In the genomic region with DNA sequence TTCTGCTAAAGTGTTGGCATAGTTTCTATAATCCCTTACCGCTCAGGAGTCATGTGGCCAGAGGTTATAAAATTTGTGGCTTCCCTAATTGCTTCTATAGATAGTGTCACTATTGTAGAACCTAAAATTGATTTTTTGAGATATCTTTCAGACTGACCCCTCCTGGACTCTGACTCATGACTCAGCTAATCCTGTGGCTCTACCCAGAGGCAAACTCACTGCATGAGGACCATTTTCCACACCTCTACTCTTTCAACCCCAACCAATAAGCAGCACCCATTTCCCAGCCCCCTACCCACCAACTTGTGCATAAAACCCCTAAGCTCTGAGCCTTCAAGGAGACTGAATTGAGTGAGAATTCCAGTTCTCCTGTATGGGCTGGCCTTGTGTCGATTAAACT, we compare ENCODE assay signal across 1 cellular context.
TF ChIP-seq lines count a peak whose summit lies in the region.

No MANE protein-coding gene starts in this region.

TF ChIP-seq in K562, 482 proteins besides CTCF, POLR2A, EP300 and RAD21 (continued from another document):
- TF ChIP-seq, protein P1, sequence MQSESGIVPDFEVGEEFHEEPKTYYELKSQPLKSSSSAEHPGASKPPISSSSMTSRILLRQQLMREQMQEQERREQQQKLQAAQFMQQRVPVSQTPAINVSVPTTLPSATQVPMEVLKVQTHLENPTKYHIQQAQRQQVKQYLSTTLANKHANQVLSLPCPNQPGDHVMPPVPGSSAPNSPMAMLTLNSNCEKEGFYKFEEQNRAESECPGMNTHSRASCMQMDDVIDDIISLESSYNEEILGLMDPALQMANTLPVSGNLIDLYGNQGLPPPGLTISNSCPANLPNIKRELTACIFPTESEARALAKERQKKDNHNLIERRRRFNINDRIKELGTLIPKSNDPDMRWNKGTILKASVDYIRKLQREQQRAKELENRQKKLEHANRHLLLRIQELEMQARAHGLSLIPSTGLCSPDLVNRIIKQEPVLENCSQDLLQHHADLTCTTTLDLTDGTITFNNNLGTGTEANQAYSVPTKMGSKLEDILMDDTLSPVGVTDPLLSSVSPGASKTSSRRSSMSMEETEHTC (IDR thresholded peaks at IDR 0.05): no peak
- TF ChIP-seq SAP30 (IDR thresholded peaks at IDR 0.05; ENCODE audit: borderline replicate concordance, insufficient read depth, low read depth, low read length, poor library complexity, severe bottlenecking) (no peak), FOSL1 (tag; conservative IDR thresholded peaks at IDR 0.05) (peak; percentile 67), PCBP2 (IDR thresholded peaks at IDR 0.05; ENCODE audit: low read depth, low read length, poor library complexity, severe bottlenecking) (no peak), ETV5 (CRISPR knock-in tag; IDR thresholded peaks at IDR 0.05; ENCODE audit: low read depth) (no peak), HNRNPLL (IDR thresholded peaks at IDR 0.05; ENCODE audit: low read depth, low read length, poor library complexity, severe bottlenecking) (no peak), ZNF316 (IDR thresholded peaks at IDR 0.05) (peak; percentile 85), ZNF143 (CRISPR knock-in tag; IDR thresholded peaks at IDR 0.05) (no peak), ZNF23 (CRISPR knock-in tag; IDR thresholded peaks at IDR 0.05) (no peak), ZNF224 (CRISPR knock-in tag; IDR thresholded peaks at IDR 0.05) (no peak), PTRF (tag; IDR thresholded peaks at IDR 0.05) (no peak)
- TF ChIP-seq, protein P2, sequence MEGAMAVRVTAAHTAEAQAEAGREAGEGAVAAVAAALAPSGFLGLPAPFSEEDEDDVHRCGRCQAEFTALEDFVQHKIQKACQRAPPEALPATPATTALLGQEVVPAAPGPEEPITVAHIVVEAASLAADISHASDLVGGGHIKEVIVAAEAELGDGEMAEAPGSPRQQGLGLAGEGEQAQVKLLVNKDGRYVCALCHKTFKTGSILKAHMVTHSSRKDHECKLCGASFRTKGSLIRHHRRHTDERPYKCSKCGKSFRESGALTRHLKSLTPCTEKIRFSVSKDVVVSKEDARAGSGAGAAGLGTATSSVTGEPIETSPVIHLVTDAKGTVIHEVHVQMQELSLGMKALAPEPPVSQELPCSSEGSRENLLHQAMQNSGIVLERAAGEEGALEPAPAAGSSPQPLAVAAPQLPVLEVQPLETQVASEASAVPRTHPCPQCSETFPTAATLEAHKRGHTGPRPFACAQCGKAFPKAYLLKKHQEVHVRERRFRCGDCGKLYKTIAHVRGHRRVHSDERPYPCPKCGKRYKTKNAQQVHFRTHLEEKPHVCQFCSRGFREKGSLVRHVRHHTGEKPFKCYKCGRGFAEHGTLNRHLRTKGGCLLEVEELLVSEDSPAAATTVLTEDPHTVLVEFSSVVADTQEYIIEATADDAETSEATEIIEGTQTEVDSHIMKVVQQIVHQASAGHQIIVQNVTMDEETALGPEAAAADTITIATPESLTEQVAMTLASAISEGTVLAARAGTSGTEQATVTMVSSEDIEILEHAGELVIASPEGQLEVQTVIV (CRISPR knock-in tag; IDR thresholded peaks at IDR 0.05; ENCODE audit: borderline replicate concordance): no peak
- TF ChIP-seq, protein P3, sequence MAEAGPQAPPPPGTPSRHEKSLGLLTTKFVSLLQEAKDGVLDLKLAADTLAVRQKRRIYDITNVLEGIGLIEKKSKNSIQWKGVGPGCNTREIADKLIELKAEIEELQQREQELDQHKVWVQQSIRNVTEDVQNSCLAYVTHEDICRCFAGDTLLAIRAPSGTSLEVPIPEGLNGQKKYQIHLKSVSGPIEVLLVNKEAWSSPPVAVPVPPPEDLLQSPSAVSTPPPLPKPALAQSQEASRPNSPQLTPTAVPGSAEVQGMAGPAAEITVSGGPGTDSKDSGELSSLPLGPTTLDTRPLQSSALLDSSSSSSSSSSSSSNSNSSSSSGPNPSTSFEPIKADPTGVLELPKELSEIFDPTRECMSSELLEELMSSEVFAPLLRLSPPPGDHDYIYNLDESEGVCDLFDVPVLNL (CRISPR knock-in tag; IDR thresholded peaks at IDR 0.05; ENCODE audit: low read depth): no peak
- TF ChIP-seq, protein P4, sequence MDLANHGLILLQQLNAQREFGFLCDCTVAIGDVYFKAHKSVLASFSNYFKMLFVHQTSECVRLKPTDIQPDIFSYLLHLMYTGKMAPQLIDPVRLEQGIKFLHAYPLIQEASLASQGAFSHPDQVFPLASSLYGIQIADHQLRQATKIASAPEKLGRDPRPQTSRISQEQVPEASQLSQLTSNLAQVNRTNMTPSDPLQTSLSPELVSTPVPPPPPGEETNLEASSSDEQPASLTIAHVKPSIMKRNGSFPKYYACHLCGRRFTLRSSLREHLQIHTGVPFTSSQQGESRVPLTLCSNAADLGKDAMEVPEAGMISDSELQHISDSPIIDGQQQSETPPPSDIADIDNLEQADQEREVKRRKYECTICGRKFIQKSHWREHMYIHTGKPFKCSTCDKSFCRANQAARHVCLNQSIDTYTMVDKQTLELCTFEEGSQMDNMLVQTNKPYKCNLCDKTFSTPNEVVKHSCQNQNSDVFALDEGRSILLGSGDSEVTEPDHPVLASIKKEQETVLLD (IDR thresholded peaks at IDR 0.05): no peak
- TF ChIP-seq, protein P5, sequence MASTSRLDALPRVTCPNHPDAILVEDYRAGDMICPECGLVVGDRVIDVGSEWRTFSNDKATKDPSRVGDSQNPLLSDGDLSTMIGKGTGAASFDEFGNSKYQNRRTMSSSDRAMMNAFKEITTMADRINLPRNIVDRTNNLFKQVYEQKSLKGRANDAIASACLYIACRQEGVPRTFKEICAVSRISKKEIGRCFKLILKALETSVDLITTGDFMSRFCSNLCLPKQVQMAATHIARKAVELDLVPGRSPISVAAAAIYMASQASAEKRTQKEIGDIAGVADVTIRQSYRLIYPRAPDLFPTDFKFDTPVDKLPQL (IDR thresholded peaks at IDR 0.05; ENCODE audit: extremely low read depth, insufficient read length): no peak
TF ChIP-seq in K562: peak in this region for 17.
